Comparison of ENCODE assay signal across 19 cellular contexts in genomic region chr9:70069734-70070133, GRCh38. TPM values are rescaled to one million over a fixed set of nuclear protein-coding genes. Genes with fewer than 3 reads are reported as not detected.
"Had no signal": no experiment of that assay in that cellular context is flagged by ENCODE, and none has a peak within 500 bp of the region (broad histone marks: within the 10 kb centered on the region; RNA-seq: fewer than 3 reads in every experiment).

No MANE protein-coding gene starts in this region.

- DNase-seq: activated B cell treated with CpG ODN at 0.5 μM for 24 hours; activated CD4-positive, alpha-beta T cell treated with anti-CD3 and anti-CD28 coated beads, Interleukin-2, amount 10 ng/mL, durations not matched to agents 7 days and 5 days; activated naive CD4-positive, alpha-beta T cell treated with anti-CD3 and anti-CD28 coated beads, Interleukin-2, amount 10 ng/mL, durations not matched to agents 7 days and 5 days; activated T-cell treated with anti-CD3 and anti-CD28 coated beads for 4 hours; adrenal gland; effector memory CD8-positive, alpha-beta T cell; erythroblast; islet precursor cell; left lung; naive B cell; right cardiac atrium; spleen; stimulated activated CD4-positive, alpha-beta T cell treated with anti-CD3 and anti-CD28 coated beads, Interleukin-1b, Interleukin-23, amount 100 ng/mL, for 48 hours; stimulated activated naive B cell treated with anti-CD40 and anti-IgM and Interleukin-4, amounts not matched to agents 10 μg/mL and 1 μg/mL and 100 μg/mL, for 72 hours; T-helper 17 cell had no signal

- H3K4me1 ChIP-seq: adrenal gland, spleen had no signal

- H3K36me3 Mint-ChIP-seq: activated naive CD4-positive, alpha-beta T cell treated with anti-CD3 and anti-CD28 coated beads, Interleukin-2, amount 10 ng/mL, durations not matched to agents 7 days and 5 days; naive B cell; stimulated activated naive B cell treated with anti-CD40 and anti-IgM and Interleukin-4, amounts not matched to agents 10 μg/mL and 1 μg/mL and 100 μg/mL, for 72 hours had no signal

- ATAC-seq: effector memory CD8-positive, alpha-beta T cell; SK-N-SH treated with all-trans-retinoic acid at 6 μM for 48 hours; stimulated activated naive B cell treated with anti-CD40 and anti-IgM and Interleukin-4, amounts not matched to agents 10 μg/mL and 1 μg/mL and 100 μg/mL, for 72 hours; T-helper 17 cell had no signal

- H3K4me1 Mint-ChIP-seq: activated B cell treated with CpG ODN at 0.5 μM for 24 hours; activated CD4-positive, alpha-beta T cell treated with anti-CD3 and anti-CD28 coated beads, Interleukin-2, amount 10 ng/mL, durations not matched to agents 7 days and 5 days; activated naive CD4-positive, alpha-beta T cell treated with anti-CD3 and anti-CD28 coated beads, Interleukin-2, amount 10 ng/mL, durations not matched to agents 7 days and 5 days; naive B cell; stimulated activated naive B cell treated with anti-CD40 and anti-IgM and Interleukin-4, amounts not matched to agents 10 μg/mL and 1 μg/mL and 100 μg/mL, for 72 hours had no signal

- H3K4me3 ChIP-seq: adrenal gland, left lung, spleen had no signal

- H3K4me3 Mint-ChIP-seq: activated B cell treated with CpG ODN at 0.5 μM for 24 hours; activated CD4-positive, alpha-beta T cell treated with anti-CD3 and anti-CD28 coated beads, Interleukin-2, amount 10 ng/mL, durations not matched to agents 7 days and 5 days; activated naive CD4-positive, alpha-beta T cell treated with anti-CD3 and anti-CD28 coated beads, Interleukin-2, amount 10 ng/mL, durations not matched to agents 7 days and 5 days; dendritic cell treated with granulocyte-macrophage colony-stimulating factor and Interleukin-4, amounts not matched to agents 40 ng/mL and 50 ng/mL, for 4 days; effector memory CD8-positive, alpha-beta T cell; naive B cell; stimulated activated naive B cell treated with anti-CD40 and anti-IgM and Interleukin-4, amounts not matched to agents 10 μg/mL and 1 μg/mL and 100 μg/mL, for 72 hours; T-helper 17 cell had no signal

- H3K27me3 ChIP-seq: adrenal gland, left lung had no signal

- H3K27ac ChIP-seq: adrenal gland, left lung, spleen had no signal

- H3K36me3 ChIP-seq: adrenal gland, left lung, spleen had no signal

- H3K9me3 Mint-ChIP-seq: activated B cell treated with CpG ODN at 0.5 μM for 24 hours; activated CD4-positive, alpha-beta T cell treated with anti-CD3 and anti-CD28 coated beads, Interleukin-2, amount 10 ng/mL, durations not matched to agents 7 days and 5 days; activated naive CD4-positive, alpha-beta T cell treated with anti-CD3 and anti-CD28 coated beads, Interleukin-2, amount 10 ng/mL, durations not matched to agents 7 days and 5 days; activated T-helper 2 cell treated with anti-CD3 and anti-CD28 coated beads, Interferon-gamma antibody, Interleukin-2, Interleukin-4, amounts not matched to agents 10 μg/mL and 5 μg/mL and 100 μg/mL, durations not matched to agents 14 hours and 24 hours and 36 hours; dendritic cell treated with granulocyte-macrophage colony-stimulating factor and Interleukin-4, amounts not matched to agents 40 ng/mL and 50 ng/mL, for 4 days; effector memory CD8-positive, alpha-beta T cell; stimulated activated naive B cell treated with anti-CD40 and anti-IgM and Interleukin-4, amounts not matched to agents 10 μg/mL and 1 μg/mL and 100 μg/mL, for 72 hours had no signal

- H3K27ac Mint-ChIP-seq: activated B cell treated with CpG ODN at 0.5 μM for 24 hours; activated CD4-positive, alpha-beta T cell treated with anti-CD3 and anti-CD28 coated beads, Interleukin-2, amount 10 ng/mL, durations not matched to agents 7 days and 5 days; activated naive CD4-positive, alpha-beta T cell treated with anti-CD3 and anti-CD28 coated beads, Interleukin-2, amount 10 ng/mL, durations not matched to agents 7 days and 5 days; activated T-helper 2 cell treated with anti-CD3 and anti-CD28 coated beads, Interferon-gamma antibody, Interleukin-2, Interleukin-4, amounts not matched to agents 10 μg/mL and 5 μg/mL and 100 μg/mL, durations not matched to agents 14 hours and 24 hours and 36 hours; dendritic cell treated with granulocyte-macrophage colony-stimulating factor and Interleukin-4, amounts not matched to agents 40 ng/mL and 50 ng/mL, for 4 days; effector memory CD8-positive, alpha-beta T cell; naive B cell; stimulated activated naive B cell treated with anti-CD40 and anti-IgM and Interleukin-4, amounts not matched to agents 10 μg/mL and 1 μg/mL and 100 μg/mL, for 72 hours; T-helper 17 cell had no signal

- H3K27me3 Mint-ChIP-seq: activated CD4-positive, alpha-beta T cell treated with anti-CD3 and anti-CD28 coated beads, Interleukin-2, amount 10 ng/mL, durations not matched to agents 7 days and 5 days; dendritic cell treated with granulocyte-macrophage colony-stimulating factor and Interleukin-4, amounts not matched to agents 40 ng/mL and 50 ng/mL, for 4 days had no signal

- H3K9me3 ChIP-seq: adrenal gland, left lung, spleen had no signal

RNA-seq across cellular contexts. Expression of gene MAMDC2, which starts 26.1 kb away (rescaled TPM):
- total RNA-seq: activated B cell treated with CpG ODN at 0.5 μM for 24 hours; activated CD4-positive, alpha-beta T cell treated with anti-CD3 and anti-CD28 coated beads, Interleukin-2, amount 10 ng/mL, durations not matched to agents 7 days and 5 days; activated CD8-positive, alpha-beta memory T cell treated with anti-CD3 and anti-CD28 coated beads for 36 hours; activated T-helper 2 cell treated with anti-CD3 and anti-CD28 coated beads, Interferon-gamma antibody, Interleukin-2, Interleukin-4, amounts not matched to agents 10 μg/mL and 5 μg/mL and 100 μg/mL, durations not matched to agents 14 hours and 24 hours and 36 hours had no signal
